Comparison of ENCODE assay signal across 1 cellular context in genomic region chr3:39383190-39383912, GRCh38.
TF ChIP-seq lines count a peak whose summit lies in the region.

Gene SLC25A38, plus strand, starts transcription at chr3:39383370. Its CDS starts 355 bp downstream, at chr3:39383725.

TF ChIP-seq in HepG2, 621 proteins besides CTCF, POLR2A, EP300 and RAD21 (continued from another document and continues in another):
- TF ChIP-seq ZNF503 (CRISPR knock-in tag; IDR thresholded peaks at IDR 0.05) (peak; percentile 35; the same call in 1 of the 2 replicates), SKI (IDR thresholded peaks at IDR 0.05; ENCODE audit: partially characterized antibody) (no peak), ZNF841 (CRISPR knock-in tag; IDR thresholded peaks at IDR 0.05; ENCODE audit: borderline replicate concordance) (no peak), PATZ1 (CRISPR knock-in tag; IDR thresholded peaks at IDR 0.05) (no peak), ZBTB20 (CRISPR knock-in tag; IDR thresholded peaks at IDR 0.05; ENCODE audit: borderline replicate concordance, low read depth) (peak; percentile 18; the same call in 1 of the 2 replicates), NR2F1 (CRISPR knock-in tag; IDR thresholded peaks at IDR 0.05) (no peak), TP53 (CRISPR knock-in tag; conservative IDR thresholded peaks at IDR 0.05) (no peak), MED13 (CRISPR knock-in tag; IDR thresholded peaks at IDR 0.05) (no peak; the same call in 1 of the 2 replicates), ZNF619 (CRISPR knock-in tag; IDR thresholded peaks at IDR 0.05) (no peak), ZNF512B (CRISPR knock-in tag; IDR thresholded peaks at IDR 0.05; ENCODE audit: borderline replicate concordance) (no peak), ZNF552 (CRISPR knock-in tag; IDR thresholded peaks at IDR 0.05; ENCODE audit: borderline replicate concordance) (no peak; the same call in 1 of the 2 replicates), RNF2 (conservative IDR thresholded peaks at IDR 0.05; ENCODE audit: low read depth) (peak; percentile 48), ZNF274 (CRISPR knock-in tag; IDR thresholded peaks at IDR 0.05) (peak; percentile 76; the same call in 1 of the 2 replicates), ESRRA (CRISPR knock-in tag; IDR thresholded peaks at IDR 0.05; ENCODE audit: low read depth) (peak; percentile 48; the same call in 1 of the 2 replicates), KLF16 (CRISPR knock-in tag; IDR thresholded peaks at IDR 0.05) (peak in 1 of 2 experiments; percentile 77; a peak in 1 of 4 replicates), HMGXB4 (CRISPR knock-in tag; IDR thresholded peaks at IDR 0.05; ENCODE audit: borderline replicate concordance in 1 of 2, low read depth in 1 of 2) (peak in 1 of 2 experiments; percentile 86; a peak in 3 of 4 replicates), ZSCAN12 (CRISPR knock-in tag; IDR thresholded peaks at IDR 0.05) (no peak), YY1 (IDR thresholded peaks at IDR 0.05; ENCODE audit: insufficient read depth, insufficient replicate concordance, low read depth, low read length) (peak; percentile 55), ZNF543 (CRISPR knock-in tag; IDR thresholded peaks at IDR 0.05) (peak; percentile 94), IKZF4 (CRISPR knock-in tag; IDR thresholded peaks at IDR 0.05; ENCODE audit: borderline replicate concordance, low read depth, not compliant biosample characterization) (peak; percentile 55), ZNF362 (CRISPR knock-in tag; IDR thresholded peaks at IDR 0.05; ENCODE audit: borderline replicate concordance) (no peak), ZNF30 (CRISPR knock-in tag; IDR thresholded peaks at IDR 0.05) (0 out of 2 replicates have a peak, but pooled peaks have one; percentile 65), ZXDC (CRISPR knock-in tag; IDR thresholded peaks at IDR 0.05) (0 out of 2 replicates have a peak, but pooled peaks have one; percentile 26), GZF1 (CRISPR knock-in tag; IDR thresholded peaks at IDR 0.05) (0 out of 2 replicates have a peak, but pooled peaks have one; percentile 20), LBX2 (CRISPR knock-in tag; IDR thresholded peaks at IDR 0.05; ENCODE audit: borderline replicate concordance) (no peak), CC2D1A (CRISPR knock-in tag; IDR thresholded peaks at IDR 0.05) (no peak), ZGPAT (CRISPR knock-in tag; IDR thresholded peaks at IDR 0.05) (peak; percentile 36; the same call in 1 of the 2 replicates), MYNN (CRISPR knock-in tag; IDR thresholded peaks at IDR 0.05; ENCODE audit: low read depth) (no peak), ZSCAN21 (CRISPR knock-in tag; IDR thresholded peaks at IDR 0.05; ENCODE audit: borderline replicate concordance) (peak; percentile 68), AKNA (CRISPR knock-in tag; IDR thresholded peaks at IDR 0.05; ENCODE audit: borderline replicate concordance) (peak; percentile 20; the same call in 1 of the 2 replicates), MXI1 (IDR thresholded peaks at IDR 0.05; ENCODE audit: borderline replicate concordance, low read depth, low read length) (peak; percentile 58; the same call in 1 of the 3 replicates), NR2F2 (IDR thresholded peaks at IDR 0.05; ENCODE audit: borderline replicate concordance, low read depth) (0 out of 2 replicates have a peak, but pooled peaks have one; percentile 42), PAX8 (CRISPR knock-in tag; IDR thresholded peaks at IDR 0.05; ENCODE audit: borderline replicate concordance) (no peak), ZNF317 (CRISPR knock-in tag; IDR thresholded peaks at IDR 0.05) (no peak), PHF20 (CRISPR knock-in tag; IDR thresholded peaks at IDR 0.05) (peak; percentile 81), ZNF709 (CRISPR knock-in tag; IDR thresholded peaks at IDR 0.05) (peak; percentile 15; the same call in 1 of the 2 replicates), ZNF850 (CRISPR knock-in tag; conservative IDR thresholded peaks at IDR 0.05) (0 out of 2 replicates have a peak, but pooled peaks have one; percentile 62)
